In genomic region chr15:68051907-68052306, GRCh38 we compare ENCODE assay signal across 17 cellular contexts. TPM values are rescaled to one million over a fixed set of nuclear protein-coding genes. Genes with fewer than 3 reads are reported as not detected.
A peak's percentile ranks its signal among the peaks of the same experiment; 100 is the strongest.
DNase-seq lines count a peak whose midpoint lies in the region; ATAC-seq and TF ChIP-seq lines count a peak whose summit lies in the region.
"Had no signal": no experiment of that assay in that cellular context is flagged by ENCODE, and none has a peak within 500 bp of the region (broad histone marks: within the 10 kb centered on the region; RNA-seq: fewer than 3 reads in every experiment).

No MANE protein-coding gene starts in this region.

- H4K20me1 ChIP-seq in DND-41 (ENCODE audit: insufficient read depth, low read length) (peaks cover 15% of the 10 kb centered on the region), Loucy (ENCODE audit: insufficient read depth, low read length, poor library complexity, severe bottlenecking) (peaks cover 21% of the 10 kb centered on the region), smooth muscle cell (ENCODE audit: low read depth) (peaks cover 26% of the 10 kb centered on the region)

- in situ Hi-C loops in Panc1 (cut with HindIII; ENCODE audit: low pct_unique_long_range_greater_than_20kb, low sequenced_read_pairs): no loop called here

- H3K27ac ChIP-seq in DND-41 (ENCODE audit: low read length) (no peak overlapping the region), Panc1 (ENCODE audit: low read length) (peak overlapping the region; percentile 89), smooth muscle cell (ENCODE audit: low read depth) (no peak overlapping the region), colonic mucosa (no peak overlapping the region)
- H3K27ac ChIP-seq: BLaER1, GM23248 had no signal

- no peak overlapping the region for H3K4me3 ChIP-seq in DND-41 (ENCODE audit: low read depth in 1 of 2, low read length in 2 of 2)
- H3K4me3 ChIP-seq in Loucy (ENCODE audit: low read length, poor library complexity, severe bottlenecking): no peak overlapping the region
- H3K4me3 ChIP-seq in Panc1 (ENCODE audit: low read depth in 2 of 2, low read length in 2 of 2): no peak overlapping the region
- H3K4me3 ChIP-seq in smooth muscle cell: no peak overlapping the region
- H3K4me3 ChIP-seq in colonic mucosa: no peak overlapping the region
- H3K4me3 ChIP-seq: BLaER1, GM12878, GM23248 had no signal

- H3K27ac Mint-ChIP-seq in activated T-cell treated with anti-CD3 and anti-CD28 coated beads, Interleukin-2, amount 50 U/mL, for 72 hours: no peak overlapping the region
- H3K27ac Mint-ChIP-seq: CD14-positive monocyte; CD4-positive, alpha-beta memory T cell had no signal

- no peak for ATAC-seq in DND-41 (ENCODE audit: insufficient read depth, low read depth)
- ATAC-seq in Panc1: no peak
- no peak for ATAC-seq in activated T-cell treated with anti-CD3 and anti-CD28 coated beads, Interleukin-2, amount 50 U/mL, for 72 hours (replicated peaks in 1 of 2)
- ATAC-seq: GM12878 had no signal

- no TSS peak for BruUV-seq in Panc1 (replicated peaks; lab: Mats Ljungman, UMichigan)

- no peak for DNase-seq in DND-41
- DNase-seq in Panc1 (ENCODE audit: low read depth, low spot score): no peak
- DNase-seq in smooth muscle cell (lab: John Stamatoyannopoulos, UW; ENCODE audit: unreplicated experiment): no peak
- no peak for DNase-seq in activated T-cell treated with anti-CD3 and anti-CD28 coated beads, Interleukin-2, amount 50 U/mL, for 72 hours
- DNase-seq in NCI-H146 (lab: John Stamatoyannopoulos, UW): no peak
- no peak for DNase-seq in colonic mucosa
- DNase-seq: 8988T; Calu3; CD4-positive, alpha-beta memory T cell; DMS79 treated with DMSO at 0.1 percent for 48 hours; HCEC 1CT; HFFc6 had no signal

- intact Hi-C loops in Panc1 (cut with micrococcal nuclease; ENCODE audit: unreplicated experiment): loop anchor here (5.0 to 10.0 kb wide), 2 partner anchors 103 to 190 kb away; no protein-coding TSS in a partner anchor
- intact Hi-C loops in colonic mucosa (cut with DNase I): loop anchor here (10.0 kb wide), 1 partner anchor 103 kb away; no protein-coding TSS in a partner anchor

- no peak overlapping the region for H3K4me2 ChIP-seq in DND-41 (ENCODE audit: insufficient read depth, low read length)
- no peak overlapping the region for H3K4me2 ChIP-seq in Loucy (ENCODE audit: low read depth, low read length, poor library complexity, severe bottlenecking)
- H3K4me2 ChIP-seq in smooth muscle cell: no peak overlapping the region
- H3K4me2 ChIP-seq: BLaER1 had no signal

- no peak for TF ChIP-seq CTCF in DND-41 (IDR thresholded peaks at IDR 0.05; ENCODE audit: borderline replicate concordance, extremely low read depth, low read length, poor library complexity, severe bottlenecking)
- TF ChIP-seq CTCF in Loucy (conservative IDR thresholded peaks at IDR 0.05; ENCODE audit: low read length): no peak
- no peak for TF ChIP-seq CTCF in Panc1 (IDR thresholded peaks at IDR 0.05)
- TF ChIP-seq CTCF in smooth muscle cell (IDR thresholded peaks at IDR 0.05; ENCODE audit: borderline replicate concordance, insufficient read depth, poor library complexity, severe bottlenecking): no peak
- no peak for TF ChIP-seq CTCF in colonic mucosa (IDR thresholded peaks at IDR 0.05)

- H3K79me2 ChIP-seq in DND-41 (ENCODE audit: insufficient read depth, low read length) (peaks cover 28% of the 10 kb centered on the region), Loucy (ENCODE audit: insufficient read depth, low read length) (peaks cover 25% of the 10 kb centered on the region), smooth muscle cell (ENCODE audit: low read depth) (peaks cover 27% of the 10 kb centered on the region)

- H3K4me1 ChIP-seq in DND-41 (ENCODE audit: insufficient read depth, low read length) (peaks cover 19% of the 10 kb centered on the region), Loucy (ENCODE audit: insufficient read depth, low read length, poor library complexity, severe bottlenecking) (peaks cover 20% of the 10 kb centered on the region), Panc1 (ENCODE audit: control insufficient read depth, insufficient read depth, low read length) (peaks cover 32% of the 10 kb centered on the region), smooth muscle cell (ENCODE audit: low read depth) (peaks cover 24% of the 10 kb centered on the region), colonic mucosa (peaks cover 4% of the 10 kb centered on the region)

- H3K9me2 ChIP-seq in Loucy (replicated peaks; ENCODE audit: low read depth, low read length): no peaks in the 10 kb centered on the region

- peaks cover 37% of the 10 kb centered on the region for H3K4me1 Mint-ChIP-seq in activated T-cell treated with anti-CD3 and anti-CD28 coated beads, Interleukin-2, amount 50 U/mL, for 72 hours (ENCODE audit: low read depth)

- CTCF ChIA-PET in Panc1 (lab: Charles Lee): no interaction called here

- no peaks in the 10 kb centered on the region for H3K9me3 Mint-ChIP-seq in activated T-cell treated with anti-CD3 and anti-CD28 coated beads, Interleukin-2, amount 50 U/mL, for 72 hours
- H3K9me3 Mint-ChIP-seq: CD14-positive monocyte; CD4-positive, alpha-beta memory T cell; HFFc6 had no signal

- H3K27me3 ChIP-seq in DND-41 (ENCODE audit: insufficient read depth, low read length, poor library complexity) (no peaks in the 10 kb centered on the region), Loucy (ENCODE audit: insufficient read depth, low read length, poor library complexity, severe bottlenecking) (no peaks in the 10 kb centered on the region), Panc1 (ENCODE audit: control insufficient read depth, insufficient read depth, low read length) (no peaks in the 10 kb centered on the region), smooth muscle cell (ENCODE audit: low read depth) (no peaks in the 10 kb centered on the region), colonic mucosa (no peaks in the 10 kb centered on the region)
- H3K27me3 ChIP-seq: BLaER1 had no signal

- H3K36me3 ChIP-seq in DND-41 (ENCODE audit: insufficient read depth, low read length) (no peaks in the 10 kb centered on the region), Loucy (ENCODE audit: insufficient read depth, low read length) (no peaks in the 10 kb centered on the region), Panc1 (ENCODE audit: control insufficient read depth, insufficient read depth, low read length) (no peaks in the 10 kb centered on the region; the same call in 1 of the 2 replicates), smooth muscle cell (ENCODE audit: low read depth) (no peaks in the 10 kb centered on the region), colonic mucosa (no peaks in the 10 kb centered on the region)
- H3K36me3 ChIP-seq: BLaER1 had no signal

- no peak overlapping the region for H3K4me3 Mint-ChIP-seq in activated T-cell treated with anti-CD3 and anti-CD28 coated beads, Interleukin-2, amount 50 U/mL, for 72 hours
- H3K4me3 Mint-ChIP-seq: CD14-positive monocyte, HFFc6 had no signal

- 78% methylated on average over 1 of the region's 1 CpG for WGBS in smooth muscle cell (ENCODE audit: low lambda C conversion rate)

- POLR2A ChIA-PET in Panc1 (lab: Charles Lee): no interaction called here

- H3K9me3 ChIP-seq in DND-41 (ENCODE audit: insufficient read depth, low read length, severe bottlenecking) (no peaks in the 10 kb centered on the region), Loucy (ENCODE audit: insufficient read depth, low read depth, low read length) (no peaks in the 10 kb centered on the region), Panc1 (ENCODE audit: control insufficient read depth, insufficient read depth, low read depth, low read length) (no peaks in the 10 kb centered on the region), smooth muscle cell (replicated peaks; ENCODE audit: low read depth) (no peaks in the 10 kb centered on the region), colonic mucosa (no peaks in the 10 kb centered on the region)
- H3K9me3 ChIP-seq: BLaER1 had no signal

- peaks cover 28% of the 10 kb centered on the region for H3K27me3 Mint-ChIP-seq in activated T-cell treated with anti-CD3 and anti-CD28 coated beads, Interleukin-2, amount 50 U/mL, for 72 hours (ENCODE audit: low read depth)

- no peak overlapping the region for H3K9ac ChIP-seq in DND-41 (ENCODE audit: low read depth, low read length)
- no peak overlapping the region for H3K9ac ChIP-seq in Loucy (ENCODE audit: low read depth, low read length, poor library complexity, severe bottlenecking)
- no peak overlapping the region for H3K9ac ChIP-seq in smooth muscle cell (ENCODE audit: low read depth)
- no peak overlapping the region for H3K9ac ChIP-seq in colonic mucosa (ENCODE audit: low read depth in 2 of 2, low read length in 2 of 2)
- H3K9ac ChIP-seq: BLaER1, GM23248 had no signal

- H2AFZ ChIP-seq in DND-41 (ENCODE audit: low read depth, low read length) (peak overlapping the region; percentile 39; the same call in 1 of the 2 replicates), Loucy (ENCODE audit: low read length) (0 out of 2 replicates have a peak overlapping the region, but pooled peaks have one; percentile 44), smooth muscle cell (ENCODE audit: low read depth) (peak overlapping the region; percentile 29)
- H2AFZ ChIP-seq: GM23248 had no signal

- peaks cover 1 to 4% of the 10 kb centered on the region in 2 donors for H3K36me3 Mint-ChIP-seq in activated T-cell treated with anti-CD3 and anti-CD28 coated beads, Interleukin-2, amount 50 U/mL, for 72 hours (ENCODE audit: insufficient read depth in 2 of 2)
- H3K36me3 Mint-ChIP-seq: CD14-positive monocyte had no signal

- H3F3A ChIP-seq in Loucy (ENCODE audit: low read depth): no peaks in the 10 kb centered on the region
- H3F3A ChIP-seq in smooth muscle cell (ENCODE audit: low read depth): no peaks in the 10 kb centered on the region

RNA-seq across cellular contexts. Expression of gene PIAS1, which starts 2.2 kb away (rescaled TPM):
- total RNA-seq in Panc1 (2021; ENCODE audit: unreplicated experiment) (44.5 TPM), smooth muscle cell (56.1 and 66.5 TPM in 2 replicates), colonic mucosa (10 to 100 TPM; 26.6 to 33.0 TPM)
- 34.8 TPM for polyA plus RNA-seq in Panc1 (2012; ENCODE audit: insufficient read length)
- 42.6 and 46.4 TPM in 2 replicates for polyA plus RNA-seq in smooth muscle cell
- total RNA-seq in activated T-cell treated with anti-CD3 and anti-CD28 coated beads, Interleukin-2, amount 50 U/mL, for 72 hours: 10 to 100 TPM; 43.3 to 48.1 TPM
